In the genomic region with DNA sequence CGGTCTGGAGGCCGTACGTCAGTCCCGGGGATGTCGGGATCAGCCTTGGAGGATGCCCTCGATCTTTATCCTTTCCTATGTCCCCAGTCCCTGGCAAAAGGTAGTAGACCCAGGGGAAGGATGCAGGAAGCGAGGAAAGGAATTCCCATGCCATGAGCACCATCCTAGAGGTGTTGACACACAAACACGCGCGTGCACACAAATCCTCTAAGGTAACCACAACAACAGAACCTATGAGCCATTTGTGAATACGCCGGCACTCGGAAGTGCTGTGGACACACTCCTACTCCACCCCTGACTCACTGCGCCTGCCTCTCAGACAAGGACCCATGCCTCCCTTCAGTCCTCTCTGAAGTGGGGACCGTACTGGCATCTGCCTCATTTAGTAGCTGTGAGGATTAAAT, we compare ENCODE assay signal across 8 cellular contexts. TPM values are rescaled to one million over a fixed set of nuclear protein-coding genes. Genes with fewer than 3 reads are reported as not detected.
DNase-seq lines count a peak whose midpoint lies in the region; ATAC-seq and TF ChIP-seq lines count a peak whose summit lies in the region.

No MANE protein-coding gene starts in this region.

- H3K4me3 ChIP-seq in LNCaP clone FGC (ENCODE audit: low read depth, low read length) (peak overlapping the region; percentile 45), cardiac muscle cell (peak overlapping the region; percentile 63), retinal pigment epithelial cell (ENCODE audit: low read length) (peak overlapping the region; percentile 64)

- peak overlapping the region; percentile 76 for H3K4me3 Mint-ChIP-seq in activated T-cell treated with anti-CD3 and anti-CD28 coated beads, Interleukin-2, amount 50 U/mL, for 4 hours

- H3K9me3 Mint-ChIP-seq in activated T-cell treated with anti-CD3 and anti-CD28 coated beads, Interleukin-2, amount 50 U/mL, for 4 hours = no peaks in the 10 kb centered on the region

- no peaks in the 10 kb centered on the region for H3K9me3 ChIP-seq in cardiac muscle cell (ENCODE audit: low read depth)

- peaks cover 5% of the 10 kb centered on the region for H3K4me1 ChIP-seq in cardiac muscle cell (ENCODE audit: low read depth)

- H3K27me3 ChIP-seq in cardiac muscle cell = peaks cover 50% of the 10 kb centered on the region

- DNase-seq in ELR (ENCODE audit: low read depth) = peak; percentile 97
- no peak for DNase-seq in LNCaP clone FGC (ENCODE audit: low read depth)
- DNase-seq in activated T-cell treated with anti-CD3 and anti-CD28 coated beads, Interleukin-2, amount 50 U/mL, for 4 hours = peak; percentile 43
- DNase-seq in cardiac muscle cell (ENCODE audit: low read depth in 1 of 2, low spot score in 1 of 2) = peak; percentile 48 to 73
- DNase-seq in retinal pigment epithelial cell (ENCODE audit: low read depth) = no peak
- DNase-seq in UCSD-AML1 (lab: John Stamatoyannopoulos, UW; ENCODE audit: unreplicated experiment) = no peak
- DNase-seq in NCI-H1436 treated with DMSO at 0.1 percent for 48 hours (lab: John Stamatoyannopoulos, UW) = no peak

- no peaks in the 10 kb centered on the region for H3K36me3 Mint-ChIP-seq in activated T-cell treated with anti-CD3 and anti-CD28 coated beads, Interleukin-2, amount 50 U/mL, for 4 hours (ENCODE audit: insufficient read depth)

- H3K27ac ChIP-seq in cardiac muscle cell = no peak overlapping the region

- peaks cover 20% of the 10 kb centered on the region for H3K27me3 Mint-ChIP-seq in activated T-cell treated with anti-CD3 and anti-CD28 coated beads, Interleukin-2, amount 50 U/mL, for 4 hours (ENCODE audit: low read depth)

- TF ChIP-seq CTCF in LNCaP clone FGC (IDR thresholded peaks at IDR 0.05; ENCODE audit: control insufficient read depth, extremely low read depth, insufficient read depth) (no peak), cardiac muscle cell (IDR thresholded peaks at IDR 0.05; ENCODE audit: low read depth, low read length) (peak; percentile 15), retinal pigment epithelial cell (conservative IDR thresholded peaks at IDR 0.05; ENCODE audit: low read depth, low read length) (no peak)

- ATAC-seq in activated T-cell treated with anti-CD3 and anti-CD28 coated beads, Interleukin-2, amount 50 U/mL, for 4 hours = peak; percentile 78 to 81
- no peak for ATAC-seq in GM21576 (IDR thresholded peaks at IDR 0.05; ENCODE audit: unreplicated experiment)

- H3K4me1 Mint-ChIP-seq in activated T-cell treated with anti-CD3 and anti-CD28 coated beads, Interleukin-2, amount 50 U/mL, for 4 hours (ENCODE audit: low read depth) = peaks cover 9% of the 10 kb centered on the region

- H3K36me3 ChIP-seq in cardiac muscle cell = no peaks in the 10 kb centered on the region

RNA-seq across cellular contexts. Expression of gene MLPH, which starts 11.3 kb away (rescaled TPM):
- total RNA-seq in activated T-cell treated with anti-CD3 and anti-CD28 coated beads, Interleukin-2, amount 50 U/mL, for 4 hours = under 1 TPM; 0.38 to 0.48 (median 0.47) TPM
- total RNA-seq in cardiac muscle cell = 0.11 and 0.27 TPM in 2 replicates
- polyA plus RNA-seq in cardiac muscle cell = 1.4 TPM in 1 of 2 replicates, not detected in the other

Comparison
In these comparisons a context has a peak if more than half of its experiments do, and no peak if none do; other contexts are left out.
1. DNase-seq: peak in ELR (single experiment), activated T-cell treated with anti-CD3 and anti-CD28 coated beads, Interleukin-2, amount 50 U/mL, for 4 hours (single experiment) and cardiac muscle cell (2 of 2); none in LNCaP clone FGC (single experiment), retinal pigment epithelial cell (single experiment), UCSD-AML1 (single experiment) and NCI-H1436 treated with DMSO at 0.1 percent for 48 hours (single experiment).
2. Peak in every context shown above with its lines, with median percentiles within 50 percentile points of each other: H3K4me3 ChIP-seq.